16 cellular contexts compared by ENCODE assay signal in the genomic region with DNA sequence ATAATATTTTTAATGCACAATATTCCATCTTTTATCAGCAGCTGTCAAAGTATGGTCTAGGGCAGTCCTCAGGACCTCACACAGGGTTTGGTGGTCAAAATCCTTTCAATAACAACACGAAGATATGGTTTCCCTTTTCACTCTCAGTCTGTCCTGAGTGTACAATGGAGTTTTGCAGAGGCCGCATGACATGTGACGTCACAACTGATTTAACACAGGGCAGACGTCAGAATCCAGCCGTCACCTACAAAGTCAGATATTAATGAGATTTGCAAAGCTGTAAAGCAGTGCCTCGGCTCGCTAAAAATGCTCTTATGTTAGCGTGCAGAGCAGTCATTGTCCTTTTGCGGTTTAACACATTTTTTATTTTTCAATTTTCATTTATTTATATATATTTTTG. TPM values are rescaled to one million over a fixed set of nuclear protein-coding genes. Genes with fewer than 3 reads are reported as not detected.
"Had no signal": no experiment of that assay in that cellular context is flagged by ENCODE, and none has a peak within 500 bp of the region (broad histone marks: within the 10 kb centered on the region; RNA-seq: fewer than 3 reads in every experiment).

No MANE protein-coding gene starts in this region.

- H3K27me3 ChIP-seq: adrenal gland, testis, upper lobe of left lung had no signal

- DNase-seq: activated CD4-positive, alpha-beta T cell treated with anti-CD3 and anti-CD28 coated beads for 36 hours; activated CD4-positive, alpha-beta T cell treated with anti-CD3 and anti-CD28 coated beads, Interleukin-2, amount 50 U/mL, for 48 hours; activated gamma-delta T cell treated with Interleukin-2 at 50 U/mL for 16 hours; activated T-cell treated with anti-CD3 and anti-CD28 coated beads for 4 hours; foreskin fibroblast; mammary epithelial cell; stimulated activated CD4-positive, alpha-beta T cell treated with anti-CD3 and anti-CD28 coated beads, Interleukin-4, amount 100 ng/mL, for 24 hours; stomach had no signal

- H3K9ac ChIP-seq: neural progenitor cell had no signal

- H2AFZ ChIP-seq: neural progenitor cell had no signal

- H3K4me3 ChIP-seq: adrenal gland, neural progenitor cell, smooth muscle cell, stomach, testis, upper lobe of left lung had no signal

- H3K27ac ChIP-seq: neural progenitor cell, stomach had no signal

- H3K9me3 ChIP-seq: adrenal gland, stomach, testis, upper lobe of left lung had no signal

- ATAC-seq: activated CD4-positive, alpha-beta T cell treated with anti-CD3 and anti-CD28 coated beads for 36 hours; activated naive CD4-positive, alpha-beta T cell treated with anti-CD3 and anti-CD28 coated beads, Interleukin-2, amount 50 U/mL, for 72 hours; stimulated activated effector memory CD8-positive, alpha-beta T cell treated with anti-CD3 and anti-CD28 coated beads, Interleukin-12 subunit alpha, Interleukin-12 subunit beta, amount 100 ng/mL, for 72 hours; WTC11 had no signal

- H3K36me3 ChIP-seq: adrenal gland, neural progenitor cell, stomach, upper lobe of left lung had no signal

- H3K4me2 ChIP-seq: neural progenitor cell, smooth muscle cell had no signal

RNA-seq across cellular contexts. Expression of gene ABLIM2, which starts 12.5 kb away (rescaled TPM):
- total RNA-seq: smooth muscle cell had no signal
